19 cellular contexts compared by ENCODE assay signal in the genomic region with DNA sequence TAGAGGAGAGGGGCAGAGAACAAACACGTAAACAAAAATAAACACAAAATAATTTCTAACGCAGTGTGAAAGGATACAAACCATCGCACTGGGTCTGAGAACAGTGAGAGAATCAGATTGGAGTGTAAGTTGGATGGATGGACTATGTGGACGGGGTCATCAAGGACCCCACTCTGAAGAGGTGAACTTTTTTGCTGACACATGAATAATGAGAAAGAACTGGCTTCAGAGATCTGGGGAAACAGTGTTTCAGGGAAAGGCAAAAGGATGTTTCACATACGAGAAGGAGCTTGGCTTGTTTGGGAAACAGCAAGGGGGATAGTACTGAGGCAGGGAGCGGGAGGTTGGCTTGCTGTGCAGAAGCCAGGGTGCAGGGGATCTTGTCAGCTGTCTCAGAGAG.
DNase-seq lines count a peak whose midpoint lies in the region; ATAC-seq, FAIRE-seq and TF ChIP-seq lines count a peak whose summit lies in the region.
"Had no signal": no experiment of that assay in that cellular context is flagged by ENCODE, and none has a peak within 500 bp of the region (broad histone marks: within the 10 kb centered on the region; RNA-seq: fewer than 3 reads in every experiment).

No MANE protein-coding gene starts in this region.

- no peak overlapping the region for H3K4ac ChIP-seq in H1 (replicated peaks; ENCODE audit: insufficient read length, low read depth, low read length)

- no peaks in the 10 kb centered on the region for H3K9me3 Mint-ChIP-seq in activated CD4-positive, alpha-beta T cell treated with anti-CD3 and anti-CD28 coated beads, Interleukin-2, amount 10 ng/mL, durations not matched to agents 7 days and 5 days
- H3K9me3 Mint-ChIP-seq: CD4-positive, alpha-beta memory T cell; GM23338 had no signal

- no peak overlapping the region for H3K27ac Mint-ChIP-seq in activated CD4-positive, alpha-beta T cell treated with anti-CD3 and anti-CD28 coated beads, Interleukin-2, amount 10 ng/mL, durations not matched to agents 7 days and 5 days
- H3K27ac Mint-ChIP-seq: GM23338 had no signal

- POLR2A ChIA-PET in A549 (lab: Yijun Ruan, JAX) (interaction anchor here (0.6 kb wide), 1 partner anchor 160 kb away, joined by 3 read pairs; no protein-coding TSS in a partner anchor), H1 (lab: Charles Lee; ENCODE audit: partially characterized antibody) (no interaction called here)
- POLR2A ChIA-PET in activated CD4-positive, alpha-beta T cell treated with anti-CD3 and anti-CD28 coated beads, Interleukin-2, amount 10 ng/mL, durations not matched to agents 7 days and 5 days (lab: Charles Lee), result no interaction called here

- no peaks in the 10 kb centered on the region for H3K4me1 Mint-ChIP-seq in activated CD4-positive, alpha-beta T cell treated with anti-CD3 and anti-CD28 coated beads, Interleukin-2, amount 10 ng/mL, durations not matched to agents 7 days and 5 days
- H3K4me1 Mint-ChIP-seq: CD4-positive, alpha-beta memory T cell; GM23338 had no signal

- H3K79me2 ChIP-seq in H1 (ENCODE audit: control insufficient read depth in 1 of 2, insufficient read depth in 2 of 2, low read length in 2 of 2), result no peaks in the 10 kb centered on the region

- H3K18ac ChIP-seq in H1 (ENCODE audit: extremely low read depth, low read length), result no peak overlapping the region

- TF ChIP-seq POLR2A in A549 (IDR thresholded peaks at IDR 0.05; ENCODE audit: low read length), result no peak
- TF ChIP-seq POLR2A in H1 (IDR thresholded peaks at IDR 0.05; ENCODE audit: control extremely low read depth in 1 of 2, low read depth in 2 of 2, low read length in 2 of 2), result no peak

- TF ChIP-seq EP300 in A549 (IDR thresholded peaks at IDR 0.05) (no peak), H1 (IDR thresholded peaks at IDR 0.05; ENCODE audit: borderline replicate concordance in 1 of 2, low read depth in 2 of 2, low read length in 2 of 2) (no peak)

- H3K23ac ChIP-seq in H1 (ENCODE audit: insufficient read length), result no peak overlapping the region

- H4K8ac ChIP-seq in H1 (ENCODE audit: extremely low read depth, insufficient read depth, low read length), result no peak overlapping the region

- H2BK120ac ChIP-seq in H1 (replicated peaks; ENCODE audit: low read depth, low read length), result no peak overlapping the region

- FAIRE-seq in A549 (lab: Jason Lieb, UNC), result no peak
- peak; percentile 62 for FAIRE-seq in HTR-8/SVneo (lab: Jason Lieb, UNC)
- FAIRE-seq in H1 (lab: Jason Lieb, UNC), result no peak
- FAIRE-seq: GM12891, GM18507, H54 had no signal

- H3K4me3 Mint-ChIP-seq in activated CD4-positive, alpha-beta T cell treated with anti-CD3 and anti-CD28 coated beads, Interleukin-2, amount 10 ng/mL, durations not matched to agents 7 days and 5 days, result no peak overlapping the region
- H3K4me3 Mint-ChIP-seq: CD4-positive, alpha-beta memory T cell; GM23338 had no signal

- no peaks in the 10 kb centered on the region for H3K36me3 Mint-ChIP-seq in activated CD4-positive, alpha-beta T cell treated with anti-CD3 and anti-CD28 coated beads, Interleukin-2, amount 10 ng/mL, durations not matched to agents 7 days and 5 days (ENCODE audit: low read depth)
- H3K36me3 Mint-ChIP-seq: CD4-positive, alpha-beta memory T cell had no signal

- H3K56ac ChIP-seq in H1 (replicated peaks; ENCODE audit: insufficient read length, low read depth, low read length), result no peak overlapping the region

- no peaks in the 10 kb centered on the region for H3K79me1 ChIP-seq in H1 (ENCODE audit: low read depth, low read length)

- H3K9ac ChIP-seq in H1 (replicated peaks in 1 of 4; ENCODE audit: extremely low read depth in 1 of 4, low read depth in 3 of 4, low read length in 3 of 4), result no peak overlapping the region

- TF ChIP-seq CTCF in A549 (IDR thresholded peaks at IDR 0.05), result no peak
- no peak for TF ChIP-seq CTCF in H1 (IDR thresholded peaks at IDR 0.05; ENCODE audit: control extremely low read depth in 1 of 3, insufficient read depth in 1 of 3, low read depth in 1 of 3, low read length in 3 of 3)

- CTCF ChIA-PET in A549 (lab: Yijun Ruan, JAX), result no interaction called here
- CTCF ChIA-PET in H1 (lab: Charles Lee; ENCODE audit: partially characterized antibody), result interaction anchor here (0.6 to 1.3 kb wide), 2 partner anchors 250 to 357 kb away, joined by 3 to 4 read pairs; no protein-coding TSS in a partner anchor
- CTCF ChIA-PET in activated CD4-positive, alpha-beta T cell treated with anti-CD3 and anti-CD28 coated beads, Interleukin-2, amount 10 ng/mL, durations not matched to agents 7 days and 5 days (lab: Charles Lee), result no interaction called here

- no peak for DNase-seq in A549 (ENCODE audit: low read depth in 1 of 2, low spot score in 1 of 2)
- DNase-seq in HTR-8/SVneo (ENCODE audit: insufficient read length, low spot score), result no peak
- DNase-seq in H1 (ENCODE audit: low read depth in 1 of 2, low spot score in 2 of 2), result no peak
- no peak for DNase-seq in HCEC 1CT
- no peak for DNase-seq in activated CD4-positive, alpha-beta T cell treated with anti-CD3 and anti-CD28 coated beads, Interleukin-2, amount 10 ng/mL, durations not matched to agents 7 days and 5 days
- DNase-seq in ureter (ENCODE audit: low spot score), result no peak
- DNase-seq: 8988T; C1 segment of cervical spinal cord; Calu3; CD4-positive, alpha-beta memory T cell; COR-L47; DMS53; DMS79 treated with DMSO at 0.1 percent for 48 hours; GF-D8 had no signal

- ATAC-seq in A549, result no peak
- ATAC-seq: GM23338, HCT116 had no signal

- no peaks in the 10 kb centered on the region for H3K36me3 ChIP-seq in H1 (ENCODE audit: control insufficient read depth in 2 of 4, insufficient read depth in 4 of 4, low read length in 3 of 4)

- H3K4me1 ChIP-seq in A549 (no peaks in the 10 kb centered on the region), H1 (replicated peaks in 1 of 4; ENCODE audit: control insufficient read depth in 3 of 4, insufficient read depth in 4 of 4, low read length in 3 of 4) (no peaks in the 10 kb centered on the region)

- no peak overlapping the region for H2AFZ ChIP-seq in H1 (ENCODE audit: low read length)
- H2AFZ ChIP-seq: GM23338 had no signal

- H2BK12ac ChIP-seq in H1 (ENCODE audit: low read depth, low read length), result no peak overlapping the region

- no peak overlapping the region for H2BK20ac ChIP-seq in H1 (ENCODE audit: low read length)

- H2BK15ac ChIP-seq in H1 (ENCODE audit: low read length), result no peak overlapping the region

- H3K14ac ChIP-seq in H1 (ENCODE audit: insufficient read length), result no peak overlapping the region

- H2AK5ac ChIP-seq in H1 (ENCODE audit: low read depth, low read length), result no peak overlapping the region

- H3K9me3 ChIP-seq in A549, result no peaks in the 10 kb centered on the region
- no peaks in the 10 kb centered on the region for H3K9me3 ChIP-seq in H1 (ENCODE audit: insufficient read depth in 2 of 2, low read depth in 1 of 2, low read length in 1 of 2)

- no peaks in the 10 kb centered on the region for H3K27me3 Mint-ChIP-seq in activated CD4-positive, alpha-beta T cell treated with anti-CD3 and anti-CD28 coated beads, Interleukin-2, amount 10 ng/mL, durations not matched to agents 7 days and 5 days

- no peak overlapping the region for H4K5ac ChIP-seq in H1 (ENCODE audit: insufficient read length, low read depth, low read length)

- H2BK5ac ChIP-seq in H1 (ENCODE audit: low read depth, low read length), result no peak overlapping the region

- H3K4me2 ChIP-seq in A549 (no peak overlapping the region), H1 (ENCODE audit: insufficient read depth in 1 of 2, low read depth in 2 of 2, low read length in 2 of 2) (no peak overlapping the region)
- H3K4me2 ChIP-seq: GM23338 had no signal

- WGBS in A549 (ENCODE audit: missing lambda C conversion rate), result 41% methylated on average over 6 of the region's 6 CpGs
- 93% methylated on average over 6 of the region's 6 CpGs; no CpG with 5 or more reads in 1 of the 2 experiments for WGBS in H1 (ENCODE audit: extremely low coverage in 1 of 2, insufficient coverage in 1 of 2, insufficient read length in 1 of 2, insufficient replicate concordance in 2 of 2, low coverage in 1 of 2, low lambda C conversion rate in 2 of 2, missing lambda C conversion rate in 1 of 2), 2 experiments

- TF ChIP-seq RAD21 in A549 (conservative IDR thresholded peaks at IDR 0.05 in 1 of 2, IDR thresholded peaks at IDR 0.05 in 1 of 2), result no peak
- TF ChIP-seq RAD21 in H1 (IDR thresholded peaks at IDR 0.05 in 1 of 2, conservative IDR thresholded peaks at IDR 0.05 in 1 of 2; ENCODE audit: low read depth in 2 of 2, low read length in 2 of 2), result no peak

- no peak overlapping the region for H3K27ac ChIP-seq in A549
- no peak overlapping the region for H3K27ac ChIP-seq in H1 (ENCODE audit: low read depth, low read length)

- no peak overlapping the region for H3K4me3 ChIP-seq in A549
- H3K4me3 ChIP-seq in H1 (ENCODE audit: extremely low read depth in 1 of 4, insufficient read depth in 2 of 4, low read depth in 3 of 4, low read length in 4 of 4), result no peak overlapping the region
- H3K4me3 ChIP-seq: GM23338 had no signal

- no peaks in the 10 kb centered on the region for H3K27me3 ChIP-seq in H1 (replicated peaks in 1 of 4; ENCODE audit: control insufficient read depth in 3 of 4, extremely low read depth in 1 of 4, insufficient read depth in 3 of 4, low read length in 3 of 4)

- H3K23me2 ChIP-seq in H1 (ENCODE audit: low read depth, low read length), result no peaks in the 10 kb centered on the region

- no peaks in the 10 kb centered on the region for H4K20me1 ChIP-seq in H1 (replicated peaks in 1 of 2; ENCODE audit: control insufficient read depth in 1 of 2, insufficient read depth in 2 of 2, low read length in 2 of 2)

- no peak overlapping the region for H4K91ac ChIP-seq in H1 (replicated peaks; ENCODE audit: insufficient read length, low read length)

TF ChIP-seq in A549, 52 proteins besides CTCF, POLR2A, EP300 and RAD21:
- no peak for TF ChIP-seq NPAS2 (CRISPR knock-in tag; IDR thresholded peaks at IDR 0.05; ENCODE audit: borderline replicate concordance)
- peak; percentile 90 for TF ChIP-seq MAFK (IDR thresholded peaks at IDR 0.05; ENCODE audit: partially characterized antibody)

TF ChIP-seq in H1, 55 proteins besides CTCF, POLR2A, EP300 and RAD21:
- TF ChIP-seq MAFK (IDR thresholded peaks at IDR 0.05; ENCODE audit: low read depth, low read length) (peak; percentile 50; the same call in 1 of the 2 replicates), SP4 (IDR thresholded peaks at IDR 0.05; ENCODE audit: low read length) (no peak), CEBPB (IDR thresholded peaks at IDR 0.05; ENCODE audit: low read depth, low read length) (no peak)
